ENCODE assay signal across 8 cellular contexts in genomic region chr10:59362184-59362966, GRCh38. TPM values are rescaled to one million over a fixed set of nuclear protein-coding genes. Genes with fewer than 3 reads are reported as not detected.
A peak's percentile ranks its signal among the peaks of the same experiment; 100 is the strongest.
DNase-seq lines count a peak whose midpoint lies in the region; ATAC-seq and TF ChIP-seq lines count a peak whose summit lies in the region.

Gene FAM13C, minus strand, starts transcription at chr10:59362549. Its CDS starts 89 bp downstream, at chr10:59362460.

- no peaks in the 10 kb centered on the region for H3K27me3 ChIP-seq in Caco-2 (replicated peaks; ENCODE audit: control insufficient read depth, insufficient read depth, low read length)

- H3K4me3 ChIP-seq in Caco-2 (ENCODE audit: low read depth, low read length) (peak within 1 kb of the TSS; percentile 47), HFF-Myc (replicated peaks; ENCODE audit: low read depth, low read length) (peak within 1 kb of the TSS; percentile 39), iPS-11a (ENCODE audit: low read depth, low read length) (peak within 1 kb of the TSS; percentile 39), retinal pigment epithelial cell (ENCODE audit: low read length) (peak within 1 kb of the TSS; percentile 66)

- ATAC-seq in GM19463 (IDR thresholded peaks at IDR 0.05; ENCODE audit: unreplicated experiment) = no peak
- no peak for ATAC-seq in GM19035 (IDR thresholded peaks at IDR 0.05; ENCODE audit: unreplicated experiment)

- H3K4me1 Mint-ChIP-seq in Caco-2 (ENCODE audit: low read depth, unreplicated experiment) (peaks cover 7% of the 10 kb centered on the region), brain (peaks cover 63% of the 10 kb centered on the region)

- H3K4me3 Mint-ChIP-seq in Caco-2 (ENCODE audit: unreplicated experiment) = peak within 1 kb of the TSS; percentile 80
- H3K4me3 Mint-ChIP-seq in brain = peak within 1 kb of the TSS; percentile 90 to 95 (median 93)

- H3K27me3 Mint-ChIP-seq in Caco-2 (ENCODE audit: insufficient read depth, unreplicated experiment) (peaks cover 15% of the 10 kb centered on the region), brain (peaks cover 14% of the 10 kb centered on the region)

- DNase-seq in Caco-2 (peak; percentile 79 to 86), HFF-Myc (ENCODE audit: extremely low read depth, low read depth) (no peak), NCI-H526 treated with DMSO at 0.1 percent for 48 hours (lab: John Stamatoyannopoulos, UW) (peak; percentile 86), retinal pigment epithelial cell (ENCODE audit: low read depth) (no peak)

- TF ChIP-seq CTCF in Caco-2 (IDR thresholded peaks at IDR 0.05; ENCODE audit: insufficient read depth in 1 of 2, low read depth in 1 of 2, low read length in 1 of 2, severe bottlenecking in 1 of 2, unreplicated experiment in 1 of 2) (peak in 1 of 2 experiments; percentile 2), HFF-Myc (IDR thresholded peaks at IDR 0.05; ENCODE audit: low read depth, low read length, missing control alignments) (no peak), brain (conservative IDR thresholded peaks at IDR 0.05) (no peak), retinal pigment epithelial cell (conservative IDR thresholded peaks at IDR 0.05; ENCODE audit: low read depth, low read length) (no peak)

- H3K36me3 Mint-ChIP-seq in Caco-2 (ENCODE audit: insufficient read depth, unreplicated experiment) = no peaks in the 10 kb centered on the region
- peaks cover 9% of the 10 kb centered on the region for H3K36me3 Mint-ChIP-seq in brain

- no peaks in the 10 kb centered on the region; the same call in 1 of the 2 replicates for H3K9me3 ChIP-seq in Caco-2

- no peaks in the 10 kb centered on the region for H3K36me3 ChIP-seq in Caco-2 (ENCODE audit: control insufficient read depth, insufficient read depth, low read length)

- H3K4me1 ChIP-seq in Caco-2 = peaks cover 9% of the 10 kb centered on the region

- intact Hi-C loops in Caco-2 (cut with micrococcal nuclease; ENCODE audit: unreplicated experiment) = loop anchor here (2.0 to 5.0 kb wide), 2 partner anchors 40 to 120 kb away; no protein-coding TSS in a partner anchor

- BruUV-seq in Caco-2 (replicated peaks; lab: Mats Ljungman, UMichigan) = no TSS peak

- no peak within 1 kb of the TSS for H3K27ac Mint-ChIP-seq in Caco-2 (ENCODE audit: unreplicated experiment)
- peak within 1 kb of the TSS; percentile 97 to 98 (median 98) for H3K27ac Mint-ChIP-seq in brain

- POLR2A ChIA-PET in Caco-2 (lab: Charles Lee) = interaction anchor here (0.5 to 0.6 kb wide), 2 partner anchors 56 to 964 kb away, joined by 3 read pairs; no protein-coding TSS in a partner anchor

- H3K9me3 Mint-ChIP-seq in Caco-2 (ENCODE audit: unreplicated experiment) = no peaks in the 10 kb centered on the region
- no peaks in the 10 kb centered on the region for H3K9me3 Mint-ChIP-seq in brain

- CTCF ChIA-PET in Caco-2 (lab: Charles Lee) = interaction anchor here (0.6 to 1.1 kb wide), 2 partner anchors 260 to 271 kb away, joined by 3 read pairs; no protein-coding TSS in a partner anchor

RNA-seq across cellular contexts. Expression of gene FAM13C, which starts in this region (rescaled TPM):
- total RNA-seq in Caco-2 (2022) = 0.18 and 0.42 TPM in 2 replicates
- 12.7 TPM for polyA plus RNA-seq in brain (ENCODE audit: insufficient read depth, low read depth, low replicate concordance)

Comparison
In these comparisons a context has a peak if more than half of its experiments do, and no peak if none do; other contexts are left out.
1. Peak in DNase-seq and H3K4me3 ChIP-seq in Caco-2; RNA of the gene not detected or under 1 TPM.